In the genomic region with DNA sequence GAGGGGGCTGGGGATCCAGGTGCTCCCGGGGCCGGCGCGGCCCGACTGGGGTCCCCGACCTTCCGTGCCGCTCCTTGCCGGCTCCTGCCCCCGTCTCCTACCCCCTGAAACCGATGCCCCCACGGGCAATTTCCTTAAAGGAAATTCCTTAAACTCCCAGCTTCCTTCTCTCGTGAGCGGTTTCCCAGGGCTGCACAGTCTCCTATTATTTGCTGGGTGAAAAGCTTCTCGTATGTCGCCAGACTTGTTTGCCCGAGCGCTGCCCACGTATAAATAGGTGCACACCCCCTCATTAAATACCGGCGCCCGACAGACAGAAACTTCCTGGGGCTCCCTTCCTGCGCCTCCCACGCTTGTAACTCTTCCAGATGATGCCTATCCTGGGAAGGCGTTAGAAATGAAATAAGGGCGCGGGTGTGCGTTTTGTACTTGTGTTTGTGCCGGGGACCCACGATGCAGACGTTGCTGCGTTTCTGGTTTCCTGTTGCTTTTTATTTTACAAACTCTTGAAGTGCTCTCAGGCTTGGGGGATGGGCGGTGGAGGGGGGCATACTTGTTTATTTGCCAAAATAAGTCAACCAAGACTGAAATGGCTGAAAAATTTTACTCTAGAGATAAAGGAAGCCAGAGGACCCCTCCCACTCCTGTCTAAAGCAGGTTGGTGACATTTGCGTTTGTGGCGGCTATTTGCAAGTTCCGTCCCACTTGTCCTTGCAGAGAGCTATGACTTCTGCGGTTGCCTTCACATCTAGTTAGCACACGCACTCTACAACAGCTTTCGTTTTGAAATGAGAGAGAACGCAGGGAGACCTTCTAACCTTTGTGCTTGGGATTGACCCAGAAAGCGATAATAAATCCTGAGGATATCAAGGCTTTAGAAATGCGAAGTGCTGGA, we compare ENCODE assay signal across 8 cellular contexts. TPM values are rescaled to one million over a fixed set of nuclear protein-coding genes. Genes with fewer than 3 reads are reported as not detected.
A peak's percentile ranks its signal among the peaks of the same experiment; 100 is the strongest.
DNase-seq lines count a peak whose midpoint lies in the region; ATAC-seq and TF ChIP-seq lines count a peak whose summit lies in the region.

No MANE protein-coding gene starts in this region.

- H3K27ac ChIP-seq in CD8-positive, alpha-beta T cell (ENCODE audit: low read depth, low read length), result peak overlapping the region; percentile 87

- peaks cover 37% of the 10 kb centered on the region for H3K36me3 Mint-ChIP-seq in CD8-positive, alpha-beta T cell
- no peaks in the 10 kb centered on the region for H3K36me3 Mint-ChIP-seq in neural crest cell (ENCODE audit: low read depth)

- no peaks in the 10 kb centered on the region for H3K27me3 ChIP-seq in CD8-positive, alpha-beta T cell (ENCODE audit: insufficient read depth, low read length)

- H3K4me3 Mint-ChIP-seq in CD8-positive, alpha-beta T cell, result peak overlapping the region; percentile 98
- peak overlapping the region; percentile 89 for H3K4me3 Mint-ChIP-seq in neural crest cell

- POLR2A ChIA-PET in CD8-positive, alpha-beta T cell (lab: Charles Lee), result interaction anchor here (0.6 to 1.9 kb wide), 15 partner anchors 9 to 396 kb away, joined by 3 to 7 read pairs (median 3); a partner anchor contains a TSS

- CTCF ChIA-PET in CD8-positive, alpha-beta T cell (lab: Charles Lee), result interaction anchor here (1.5 to 1.8 kb wide), 4 partner anchors 9 to 42 kb away, joined by 4 to 7 read pairs (median 4); no protein-coding TSS in a partner anchor

- H3K4me1 ChIP-seq in CD8-positive, alpha-beta T cell (ENCODE audit: insufficient read depth, low read length), result peaks cover 20% of the 10 kb centered on the region

- TF ChIP-seq CTCF in CD8-positive, alpha-beta T cell (IDR thresholded peaks at IDR 0.05), result no peak
- TF ChIP-seq CTCF in fibroblast of villous mesenchyme (IDR thresholded peaks at IDR 0.05; ENCODE audit: insufficient read depth, low read depth, low read length) (no peak), neural crest cell (conservative IDR thresholded peaks at IDR 0.05) (no peak)

- H3K4me1 Mint-ChIP-seq in CD8-positive, alpha-beta T cell (ENCODE audit: low read depth), result peaks cover 49% of the 10 kb centered on the region
- peaks cover 34% of the 10 kb centered on the region for H3K4me1 Mint-ChIP-seq in neural crest cell

- H3K27ac Mint-ChIP-seq in CD8-positive, alpha-beta T cell, result peak overlapping the region; percentile 99
- H3K27ac Mint-ChIP-seq in neural crest cell (ENCODE audit: unreplicated experiment), result no peak overlapping the region

- peak; percentile 36 to 78 (median 63) for DNase-seq in CD8-positive, alpha-beta T cell
- peak; percentile 52 for DNase-seq in NCI-H226
- peak; percentile 28 for DNase-seq in activated T-helper 1 cell treated with Interleukin-2 at 50 U/mL for 16 hours (ENCODE audit: low read depth)
- DNase-seq in fibroblast of villous mesenchyme (ENCODE audit: low read depth), result peak; percentile 56
- DNase-seq in neural crest cell (ENCODE audit: low read depth, low spot score), result no peak

- intact Hi-C loops in CD8-positive, alpha-beta T cell (cut with DNase I, micrococcal nuclease), result loop anchor here in 1 of 2 experiments (1.0 to 10.0 kb wide), 2 partner anchors 84 to 529 kb away; a partner anchor contains a TSS

- H3K27me3 Mint-ChIP-seq in CD8-positive, alpha-beta T cell (ENCODE audit: low read depth), result no peaks in the 10 kb centered on the region
- H3K27me3 Mint-ChIP-seq in neural crest cell (ENCODE audit: low read depth), result peaks cover 40% of the 10 kb centered on the region

- ATAC-seq in CD8-positive, alpha-beta T cell, result peak; percentile 54
- peak; percentile 35 for ATAC-seq in GM21381 (IDR thresholded peaks at IDR 0.05; ENCODE audit: unreplicated experiment)
- ATAC-seq in GM19397 (IDR thresholded peaks at IDR 0.05; ENCODE audit: unreplicated experiment), result no peak
- ATAC-seq in GM21360 (IDR thresholded peaks at IDR 0.05; ENCODE audit: unreplicated experiment), result no peak

- peak overlapping the region; percentile 94 for H3K4me3 ChIP-seq in CD8-positive, alpha-beta T cell (ENCODE audit: low read depth, low read length)
- peak overlapping the region; percentile 64 for H3K4me3 ChIP-seq in fibroblast of villous mesenchyme (ENCODE audit: low read depth, low read length)

- no peaks in the 10 kb centered on the region for H3K9me3 Mint-ChIP-seq in CD8-positive, alpha-beta T cell
- no peaks in the 10 kb centered on the region for H3K9me3 Mint-ChIP-seq in neural crest cell

- H3K9me3 ChIP-seq in CD8-positive, alpha-beta T cell (ENCODE audit: low read length), result no peaks in the 10 kb centered on the region

- H3K36me3 ChIP-seq in CD8-positive, alpha-beta T cell (ENCODE audit: insufficient read depth, low read length), result peaks cover 7% of the 10 kb centered on the region

RNA-seq across cellular contexts. Expression of a gene that starts 1.0 kb away (rescaled TPM):
- total RNA-seq in CD8-positive, alpha-beta T cell, result 100 to 1,000 TPM; 258 to 277 TPM
- total RNA-seq in fibroblast of villous mesenchyme (11.2 and 11.9 TPM in 2 replicates), neural crest cell (20.7 and 23.2 TPM in 2 replicates)

RNA-seq across cellular contexts. Expression of a gene that starts 59.6 kb away (rescaled TPM):
- total RNA-seq in CD8-positive, alpha-beta T cell, result 100 to 1,000 TPM; 145 to 148 TPM
- 21.2 and 26.4 TPM in 2 replicates for total RNA-seq in fibroblast of villous mesenchyme
- 40.9 and 41.5 TPM in 2 replicates for total RNA-seq in neural crest cell

Comparison
In these comparisons a context has a peak if more than half of its experiments do, and no peak if none do; other contexts are left out.
1. ATAC-seq: peak in CD8-positive, alpha-beta T cell (single experiment) and GM21381 (single experiment); none in GM19397 (single experiment) and GM21360 (single experiment).
2. RNA of a gene that starts 1.0 kb away (total RNA-seq): 258 to 277 TPM in CD8-positive, alpha-beta T cell; 20.7 to 23.2 TPM in neural crest cell and 11.2 to 11.9 TPM in fibroblast of villous mesenchyme; every median in the first group is over 10 times any median in the second.